In genomic region chr5:32584651-32585050, GRCh38 we compare ENCODE assay signal across 9 cellular contexts. TPM values are rescaled to one million over a fixed set of nuclear protein-coding genes. Genes with fewer than 3 reads are reported as not detected.
A peak's percentile ranks its signal among the peaks of the same experiment; 100 is the strongest.
DNase-seq lines count a peak whose midpoint lies in the region; ATAC-seq, FAIRE-seq and TF ChIP-seq lines count a peak whose summit lies in the region.
"Had no signal": no experiment of that assay in that cellular context is flagged by ENCODE, and none has a peak within 500 bp of the region (broad histone marks: within the 10 kb centered on the region; RNA-seq: fewer than 3 reads in every experiment).

No MANE protein-coding gene starts in this region.

- peaks cover 8% of the 10 kb centered on the region for H3K36me3 Mint-ChIP-seq in HFFc6 (ENCODE audit: low read depth)
- peaks cover 50% of the 10 kb centered on the region for H3K36me3 Mint-ChIP-seq in activated CD4-positive, alpha-beta memory T cell treated with anti-CD3 and anti-CD28 coated beads, Interleukin-2, amount 10 ng/mL, durations not matched to agents 7 days and 5 days (ENCODE audit: low read depth)

- H3K27ac ChIP-seq in BLaER1 treated with 17β-estradiol and CSF1 and Interleukin-3, amounts not matched to agents 10 nM and 100 nM, result peak overlapping the region in 10 of 11 experiments; percentile 1 to 100 (median 98); a peak in 18 of 22 replicates
- H3K27ac ChIP-seq in keratinocyte (ENCODE audit: control insufficient read depth, insufficient read depth, low read length), result peak overlapping the region; percentile 80

- H3K27ac Mint-ChIP-seq in HFFc6, result no peak overlapping the region; the same call in 1 of the 2 replicates
- peak overlapping the region; percentile 98 for H3K27ac Mint-ChIP-seq in activated CD4-positive, alpha-beta memory T cell treated with anti-CD3 and anti-CD28 coated beads, Interleukin-2, amount 10 ng/mL, durations not matched to agents 7 days and 5 days

- POLR2A ChIA-PET in activated CD4-positive, alpha-beta memory T cell treated with anti-CD3 and anti-CD28 coated beads, Interleukin-2, amount 10 ng/mL, durations not matched to agents 7 days and 5 days (lab: Charles Lee), result interaction anchor here (0.5 to 7.3 kb wide), 30 partner anchors 7 to 1052 kb away, joined by 3 to 210 read pairs (median 4); partner anchors contain the start of genes C5orf22, DROSHA, GOLPH3 and MTMR12

- H3K9me3 Mint-ChIP-seq in HFFc6, result no peaks in the 10 kb centered on the region
- H3K9me3 Mint-ChIP-seq in activated CD4-positive, alpha-beta memory T cell treated with anti-CD3 and anti-CD28 coated beads, Interleukin-2, amount 10 ng/mL, durations not matched to agents 7 days and 5 days, result no peaks in the 10 kb centered on the region

- H3K27me3 Mint-ChIP-seq in HFFc6 (ENCODE audit: insufficient read depth), result no peaks in the 10 kb centered on the region; the same call in none of the 2 replicates
- no peaks in the 10 kb centered on the region for H3K27me3 Mint-ChIP-seq in activated CD4-positive, alpha-beta memory T cell treated with anti-CD3 and anti-CD28 coated beads, Interleukin-2, amount 10 ng/mL, durations not matched to agents 7 days and 5 days

- H3K4me2 ChIP-seq in BLaER1 treated with 17β-estradiol and CSF1 and Interleukin-3, amounts not matched to agents 10 nM and 100 nM, result peak overlapping the region; percentile 63 to 94 (median 78)
- peak overlapping the region; percentile 52 for H3K4me2 ChIP-seq in keratinocyte (ENCODE audit: control insufficient read depth, extremely low read depth, insufficient read depth, low read depth, low read length)

- peaks cover 54% of the 10 kb centered on the region for H3K4me1 Mint-ChIP-seq in HFFc6 (ENCODE audit: low read depth)
- H3K4me1 Mint-ChIP-seq in activated CD4-positive, alpha-beta memory T cell treated with anti-CD3 and anti-CD28 coated beads, Interleukin-2, amount 10 ng/mL, durations not matched to agents 7 days and 5 days, result peaks cover 75% of the 10 kb centered on the region

- H3K9ac ChIP-seq in BLaER1 treated with 17β-estradiol and CSF1 and Interleukin-3, amounts not matched to agents 10 nM and 100 nM, result peak overlapping the region in 6 of 11 experiments; percentile 98 to 100 (median 100); a peak in 6 of 22 replicates
- H3K9ac ChIP-seq in keratinocyte (ENCODE audit: control insufficient read depth, extremely low read depth, insufficient read depth, low read length), result no peak overlapping the region

- H3K27me3 ChIP-seq in BLaER1 treated with 17β-estradiol and CSF1 and Interleukin-3, amounts not matched to agents 10 nM and 100 nM, result no peaks in the 10 kb centered on the region
- H3K27me3 ChIP-seq in keratinocyte (ENCODE audit: control insufficient read depth, extremely low read depth, insufficient read depth, low read length), result no peaks in the 10 kb centered on the region
- H3K27me3 ChIP-seq: cardiac muscle cell had no signal

- H3K4me3 Mint-ChIP-seq in HFFc6, result peak overlapping the region; percentile 99; the same call in 1 of the 2 replicates
- peak overlapping the region; percentile 93 for H3K4me3 Mint-ChIP-seq in activated CD4-positive, alpha-beta memory T cell treated with anti-CD3 and anti-CD28 coated beads, Interleukin-2, amount 10 ng/mL, durations not matched to agents 7 days and 5 days

- H3K36me3 ChIP-seq in BLaER1 treated with 17β-estradiol and CSF1 and Interleukin-3, amounts not matched to agents 10 nM and 100 nM, result peaks cover 14 to 28% (median 19%) of the 10 kb centered on the region in 11 experiments; a peak in 21 of 22 replicates
- H3K36me3 ChIP-seq in keratinocyte (ENCODE audit: control insufficient read depth in 2 of 2, extremely low read depth in 1 of 2, insufficient read depth in 2 of 2, low read length in 2 of 2), result peaks cover 6 to 14% of the 10 kb centered on the region in 2 experiments

- peak overlapping the region in 7 of 10 experiments; percentile 90 to 96 (median 93); a peak in 12 of 20 replicates for H3K4me3 ChIP-seq in BLaER1 treated with 17β-estradiol and CSF1 and Interleukin-3, amounts not matched to agents 10 nM and 100 nM
- no peak overlapping the region for H3K4me3 ChIP-seq in keratinocyte (ENCODE audit: control insufficient read depth in 2 of 3, extremely low read depth in 1 of 3, insufficient read depth in 2 of 3, low read depth in 1 of 3, low read length in 3 of 3)

- peak overlapping the region; percentile 1 for H2AFZ ChIP-seq in keratinocyte (ENCODE audit: control insufficient read depth, low read length)

- no peak for ATAC-seq in GM21515 (IDR thresholded peaks at IDR 0.05; ENCODE audit: unreplicated experiment)

- FAIRE-seq in keratinocyte (lab: Jason Lieb, UNC), result no peak
- no peak for FAIRE-seq in frontal cortex (lab: Jason Lieb, UNC)

- dilution Hi-C loops in keratinocyte (cut with MboI; ENCODE audit: extremely low pct_ligation_motif_present, low sequenced_read_pairs), result no loop called here

- H3K9me1 ChIP-seq in keratinocyte (ENCODE audit: control insufficient read depth, extremely low read depth, insufficient read depth, low read length), result peaks cover 2% of the 10 kb centered on the region

- H3K4me1 ChIP-seq in BLaER1 treated with 17β-estradiol and CSF1 and Interleukin-3, amounts not matched to agents 10 nM and 100 nM, result peaks cover 79 to 87% (median 80%) of the 10 kb centered on the region in 10 experiments
- peaks cover 9% of the 10 kb centered on the region for H3K4me1 ChIP-seq in keratinocyte (ENCODE audit: control insufficient read depth, extremely low read depth, insufficient read depth, low read length)

- TF ChIP-seq CTCF in HFFc6 (IDR thresholded peaks at IDR 0.05) (no peak), keratinocyte (optimal IDR thresholded peaks at IDR 0.05 in 1 of 3, IDR thresholded peaks at IDR 0.05 in 1 of 3, conservative IDR thresholded peaks at IDR 0.05 in 1 of 3; ENCODE audit: extremely low read depth in 1 of 3, insufficient read depth in 2 of 3, low read length in 3 of 3) (no peak)

- no peak for DNase-seq in HFFc6
- DNase-seq in activated CD4-positive, alpha-beta memory T cell treated with anti-CD3 and anti-CD28 coated beads, Interleukin-2, amount 10 ng/mL, durations not matched to agents 7 days and 5 days, result no peak
- no peak for DNase-seq in keratinocyte (ENCODE audit: low read depth, low spot score)
- no peak for DNase-seq in frontal cortex (ENCODE audit: low spot score in 2 of 2)
- DNase-seq in kidney glomerular epithelial cell (lab: John Stamatoyannopoulos, UW), result no peak
- DNase-seq in stimulated activated CD4-positive, alpha-beta T cell treated with anti-CD3 and anti-CD28 coated beads, Interleukin-4, amount 100 ng/mL, for 1 hour, result no peak

- peaks cover 41% of the 10 kb centered on the region for H3K79me2 ChIP-seq in keratinocyte (ENCODE audit: control insufficient read depth, insufficient read depth, low read length)

- H3K9me3 ChIP-seq in BLaER1 treated with 17β-estradiol and CSF1 and Interleukin-3, amounts not matched to agents 10 nM and 100 nM (replicated peaks in 1 of 11), result peaks cover 0 to 17% (median 7%) of the 10 kb centered on the region in 11 experiments; a peak in 10 of 22 replicates
- no peaks in the 10 kb centered on the region for H3K9me3 ChIP-seq in keratinocyte (ENCODE audit: control insufficient read depth, low read depth, low read length)

- peaks cover 35 to 39% (median 37%) of the 10 kb centered on the region in 11 experiments for H4K20me1 ChIP-seq in BLaER1 treated with 17β-estradiol and CSF1 and Interleukin-3, amounts not matched to agents 10 nM and 100 nM
- H4K20me1 ChIP-seq in keratinocyte (ENCODE audit: control insufficient read depth, extremely low read depth, insufficient read depth, low read length), result peaks cover 8% of the 10 kb centered on the region

- CTCF ChIA-PET in activated CD4-positive, alpha-beta memory T cell treated with anti-CD3 and anti-CD28 coated beads, Interleukin-2, amount 10 ng/mL, durations not matched to agents 7 days and 5 days (lab: Charles Lee), result interaction anchor here (0.6 to 3.4 kb wide), 7 partner anchors 11 to 614 kb away, joined by 3 to 47 read pairs (median 4); no protein-coding TSS in a partner anchor

RNA-seq across cellular contexts. Expression of gene SUB1, which starts 0.7 kb away (rescaled TPM):
- 100 to 1,000 TPM; 288 to 354 (median 319) TPM for total RNA-seq in HFFc6 (2021; fragmentation: NEBNext Ultra II Directional; extraction: Animal tissue kit (Norgen Biotek cat#: 25700))
- 100 to 1,000 TPM; 603 to 618 TPM for total RNA-seq in activated CD4-positive, alpha-beta memory T cell treated with anti-CD3 and anti-CD28 coated beads, Interleukin-2, amount 10 ng/mL, durations not matched to agents 7 days and 5 days
- 150 to 432 TPM (median 162 TPM) in 3 replicates for polyA plus RNA-seq in keratinocyte
- polyA plus RNA-seq in keratinocyte (2011; ENCODE audit: low read depth), result 131 TPM
- polyA plus RNA-seq in keratinocyte (2011; cell fraction: cytosol; rRNA removed), result 254 and 350 TPM in 2 replicates
- 71.4 and 177 TPM in 2 replicates for polyA plus RNA-seq in keratinocyte (2011; cell fraction: nucleus; rRNA removed)
- 194 and 252 TPM in 2 replicates for polyA plus RNA-seq in keratinocyte (2012; ENCODE audit: low replicate concordance)
- polyA minus RNA-seq in keratinocyte, result 2.4 to 28.7 TPM (median 11.3 TPM) in 3 replicates
- polyA minus RNA-seq in keratinocyte (2011; cell fraction: cytosol; rRNA and poly(A)+ RNA removed), result 19.0 TPM
- polyA minus RNA-seq in keratinocyte (2011; cell fraction: nucleus; rRNA and poly(A)+ RNA removed), result 10.9 and 22.6 TPM in 2 replicates
- total RNA-seq in frontal cortex, result 383 TPM

Comparison
In these comparisons a context has a peak if more than half of its experiments do, and no peak if none do; other contexts are left out.
1. H3K4me3 ChIP-seq: peak in BLaER1 treated with 17β-estradiol and CSF1 and Interleukin-3, amounts not matched to agents 10 nM and 100 nM (7 of 10); none in keratinocyte (0 of 3).